In the genomic region with DNA sequence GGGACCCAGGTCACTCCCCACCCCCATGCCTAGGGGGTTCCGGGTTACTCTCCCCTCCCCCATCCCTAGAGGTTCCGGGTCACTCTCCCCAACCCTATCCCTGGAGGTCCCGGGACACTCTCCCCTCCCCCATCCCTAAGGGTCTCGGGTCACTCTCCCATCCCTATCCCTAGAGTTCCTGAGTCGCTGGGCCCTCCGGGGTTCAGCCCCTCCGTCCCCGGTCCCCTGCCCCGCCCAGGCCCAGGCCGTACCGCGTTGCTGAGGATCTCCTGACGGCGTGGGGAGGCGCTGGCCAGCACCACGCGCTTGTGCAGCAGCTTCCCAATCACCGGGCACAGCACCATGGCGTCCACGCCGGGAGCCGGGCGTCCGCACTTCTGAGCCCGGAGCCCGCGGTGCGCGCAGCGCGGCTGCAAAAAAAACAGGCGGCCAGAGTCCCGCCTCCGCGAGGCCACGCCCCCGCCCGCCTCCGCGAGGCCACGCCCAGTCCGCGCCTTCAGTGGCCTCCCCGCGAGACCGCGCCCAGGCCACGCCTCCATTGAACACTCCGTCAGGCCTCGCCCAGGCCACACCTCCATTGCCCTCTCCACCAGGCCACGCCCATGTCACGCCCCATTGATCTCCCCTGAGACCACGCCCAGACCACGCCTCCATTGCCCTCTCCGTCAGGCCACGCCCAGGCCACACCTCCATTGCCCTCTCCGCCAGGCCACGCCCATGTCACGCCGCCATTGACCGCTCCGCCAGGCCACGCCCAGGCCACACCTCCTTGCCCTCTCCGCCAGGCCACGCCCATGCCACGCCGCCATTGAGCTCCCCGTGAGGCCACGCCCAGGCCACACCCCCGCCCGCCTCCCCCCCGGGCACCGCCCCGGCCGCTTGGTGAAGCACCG, we compare ENCODE assay signal across 8 cellular contexts. TPM values are rescaled to one million over a fixed set of nuclear protein-coding genes. Genes with fewer than 3 reads are reported as not detected.
DNase-seq lines count a peak whose midpoint lies in the region; ATAC-seq and TF ChIP-seq lines count a peak whose summit lies in the region.

A gene with protein sequence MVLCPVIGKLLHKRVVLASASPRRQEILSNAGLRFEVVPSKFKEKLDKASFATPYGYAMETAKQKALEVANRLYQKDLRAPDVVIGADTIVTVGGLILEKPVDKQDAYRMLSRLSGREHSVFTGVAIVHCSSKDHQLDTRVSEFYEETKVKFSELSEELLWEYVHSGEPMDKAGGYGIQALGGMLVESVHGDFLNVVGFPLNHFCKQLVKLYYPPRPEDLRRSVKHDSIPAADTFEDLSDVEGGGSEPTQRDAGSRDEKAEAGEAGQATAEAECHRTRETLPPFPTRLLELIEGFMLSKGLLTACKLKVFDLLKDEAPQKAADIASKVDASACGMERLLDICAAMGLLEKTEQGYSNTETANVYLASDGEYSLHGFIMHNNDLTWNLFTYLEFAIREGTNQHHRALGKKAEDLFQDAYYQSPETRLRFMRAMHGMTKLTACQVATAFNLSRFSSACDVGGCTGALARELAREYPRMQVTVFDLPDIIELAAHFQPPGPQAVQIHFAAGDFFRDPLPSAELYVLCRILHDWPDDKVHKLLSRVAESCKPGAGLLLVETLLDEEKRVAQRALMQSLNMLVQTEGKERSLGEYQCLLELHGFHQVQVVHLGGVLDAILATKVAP (minus strand): TSS at position 413 of the 893 bp plus-strand sequence. CDS start 69 bp downstream, at position 344.

- peak; percentile 99 for DNase-seq in GM10248 (ENCODE audit: extremely low spot score)
- peak; percentile 100 for DNase-seq in activated naive CD8-positive, alpha-beta T cell treated with anti-CD3 and anti-CD28 coated beads for 36 hours
- DNase-seq in cardiac septum (ENCODE audit: low spot score), result peak; percentile 100
- DNase-seq in psoas muscle, result peak; percentile 99
- DNase-seq in vagina (ENCODE audit: extremely low spot score in 2 of 2), result peak; percentile 100
- DNase-seq in NCI-H2029 treated with DMSO at 0.1 percent for 48 hours (lab: John Stamatoyannopoulos, UW), result no peak

- peak within 1 kb of the TSS; percentile 65 for H3K27ac ChIP-seq in psoas muscle
- peak within 1 kb of the TSS; percentile 85 for H3K27ac ChIP-seq in vagina

- no peaks in the 10 kb centered on the region for H3K27me3 ChIP-seq in psoas muscle (ENCODE audit: insufficient read depth in 3 of 3, low read length in 2 of 3)
- no peaks in the 10 kb centered on the region for H3K27me3 ChIP-seq in vagina

- peak within 1 kb of the TSS; percentile 87 for H3K4me3 Mint-ChIP-seq in activated naive CD8-positive, alpha-beta T cell treated with anti-CD3 and anti-CD28 coated beads for 36 hours

- H3K4me1 ChIP-seq in psoas muscle (no peaks in the 10 kb centered on the region), vagina (peaks cover 25% of the 10 kb centered on the region)

- POLR2A ChIA-PET in GM10248 (lab: Yijun Ruan, JAX), result no interaction called here

- H3K27ac Mint-ChIP-seq in activated naive CD8-positive, alpha-beta T cell treated with anti-CD3 and anti-CD28 coated beads for 36 hours, result peak within 1 kb of the TSS; percentile 92

- CTCF ChIA-PET in GM10248 (lab: Yijun Ruan, JAX), result no interaction called here

- H3K36me3 ChIP-seq in psoas muscle (ENCODE audit: insufficient read depth in 1 of 2, low read depth in 1 of 2) (no peaks in the 10 kb centered on the region), vagina (no peaks in the 10 kb centered on the region)

- H3K9me3 Mint-ChIP-seq in activated naive CD8-positive, alpha-beta T cell treated with anti-CD3 and anti-CD28 coated beads for 36 hours, result peaks cover 23% of the 10 kb centered on the region

- ATAC-seq in HG02588 (IDR thresholded peaks at IDR 0.05; ENCODE audit: unreplicated experiment) (peak; percentile 76), psoas muscle (peak; percentile 93 to 95 (median 94))

- TF ChIP-seq POLR2A in vagina (IDR thresholded peaks at IDR 0.05), result peak in 1 of 2 donors; percentile 52

- peaks cover 11% of the 10 kb centered on the region for H3K4me1 Mint-ChIP-seq in activated naive CD8-positive, alpha-beta T cell treated with anti-CD3 and anti-CD28 coated beads for 36 hours

- TF ChIP-seq CTCF in GM10248 (IDR thresholded peaks at IDR 0.05; ENCODE audit: control extremely low read depth, extremely low read depth, low read depth, missing control alignments) (no peak), psoas muscle (IDR thresholded peaks at IDR 0.05) (no peak), vagina (IDR thresholded peaks at IDR 0.05) (no peak)

- H3K4me3 ChIP-seq in psoas muscle, result peak within 1 kb of the TSS; percentile 72
- peak within 1 kb of the TSS; percentile 90 to 96 for H3K4me3 ChIP-seq in vagina

- 0 to 1% (median 1%) methylated on average over 53 to 76 of the region's 76 CpGs for WGBS in psoas muscle, 3 donors

- H3K36me3 Mint-ChIP-seq in activated naive CD8-positive, alpha-beta T cell treated with anti-CD3 and anti-CD28 coated beads for 36 hours, result peaks cover 24% of the 10 kb centered on the region

- intact Hi-C loops in cardiac septum (cut with DNase I) (loop anchor here (5.0 to 10.0 kb wide), 2 partner anchors 140 to 1162 kb away; a partner anchor contains a TSS), psoas muscle (cut with DNase I) (loop anchor here (5.0 to 10.0 kb wide), 3 partner anchors 60 to 1362 kb away; a partner anchor contains a TSS), vagina (cut with DNase I) (loop anchor here (10.0 kb wide), 1 partner anchor 142 kb away; a partner anchor contains a TSS)

- H3K27me3 Mint-ChIP-seq in activated naive CD8-positive, alpha-beta T cell treated with anti-CD3 and anti-CD28 coated beads for 36 hours, result no peaks in the 10 kb centered on the region

- no peaks in the 10 kb centered on the region for H3K9me3 ChIP-seq in psoas muscle
- H3K9me3 ChIP-seq in vagina, result no peaks in the 10 kb centered on the region

TF ChIP-seq in PFSK-1, 5 proteins besides CTCF, POLR2A, EP300 and RAD21:
- TF ChIP-seq POLR2AphosphoS5 (IDR thresholded peaks at IDR 0.05; ENCODE audit: low read depth, low read length), result peak; percentile 93
- TF ChIP-seq SIN3A (IDR thresholded peaks at IDR 0.05; ENCODE audit: borderline replicate concordance, insufficient read depth, low read length), result peak; percentile 66; the same call in 1 of the 2 replicates
- TF ChIP-seq, protein P1, sequence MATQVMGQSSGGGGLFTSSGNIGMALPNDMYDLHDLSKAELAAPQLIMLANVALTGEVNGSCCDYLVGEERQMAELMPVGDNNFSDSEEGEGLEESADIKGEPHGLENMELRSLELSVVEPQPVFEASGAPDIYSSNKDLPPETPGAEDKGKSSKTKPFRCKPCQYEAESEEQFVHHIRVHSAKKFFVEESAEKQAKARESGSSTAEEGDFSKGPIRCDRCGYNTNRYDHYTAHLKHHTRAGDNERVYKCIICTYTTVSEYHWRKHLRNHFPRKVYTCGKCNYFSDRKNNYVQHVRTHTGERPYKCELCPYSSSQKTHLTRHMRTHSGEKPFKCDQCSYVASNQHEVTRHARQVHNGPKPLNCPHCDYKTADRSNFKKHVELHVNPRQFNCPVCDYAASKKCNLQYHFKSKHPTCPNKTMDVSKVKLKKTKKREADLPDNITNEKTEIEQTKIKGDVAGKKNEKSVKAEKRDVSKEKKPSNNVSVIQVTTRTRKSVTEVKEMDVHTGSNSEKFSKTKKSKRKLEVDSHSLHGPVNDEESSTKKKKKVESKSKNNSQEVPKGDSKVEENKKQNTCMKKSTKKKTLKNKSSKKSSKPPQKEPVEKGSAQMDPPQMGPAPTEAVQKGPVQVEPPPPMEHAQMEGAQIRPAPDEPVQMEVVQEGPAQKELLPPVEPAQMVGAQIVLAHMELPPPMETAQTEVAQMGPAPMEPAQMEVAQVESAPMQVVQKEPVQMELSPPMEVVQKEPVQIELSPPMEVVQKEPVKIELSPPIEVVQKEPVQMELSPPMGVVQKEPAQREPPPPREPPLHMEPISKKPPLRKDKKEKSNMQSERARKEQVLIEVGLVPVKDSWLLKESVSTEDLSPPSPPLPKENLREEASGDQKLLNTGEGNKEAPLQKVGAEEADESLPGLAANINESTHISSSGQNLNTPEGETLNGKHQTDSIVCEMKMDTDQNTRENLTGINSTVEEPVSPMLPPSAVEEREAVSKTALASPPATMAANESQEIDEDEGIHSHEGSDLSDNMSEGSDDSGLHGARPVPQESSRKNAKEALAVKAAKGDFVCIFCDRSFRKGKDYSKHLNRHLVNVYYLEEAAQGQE (IDR thresholded peaks at IDR 0.05; ENCODE audit: insufficient read depth in 1 of 2, low read depth in 2 of 2, low read length in 2 of 2), result peak; percentile 56 to 78; a peak in 3 of 4 replicates
- TF ChIP-seq TAF1 (IDR thresholded peaks at IDR 0.05; ENCODE audit: borderline replicate concordance, insufficient read depth, low read length), result peak; percentile 98
- no peak for TF ChIP-seq FOXP2 (optimal IDR thresholded peaks at IDR 0.05; ENCODE audit: borderline replicate concordance, extremely low read depth, extremely low read length, insufficient read depth)

RNA-seq across cellular contexts. Expression of the gene that starts here (rescaled TPM):
- polyA plus RNA-seq in PFSK-1 (2012; ENCODE audit: insufficient read length, low read depth), result 53.8 TPM
- total RNA-seq in activated naive CD8-positive, alpha-beta T cell treated with anti-CD3 and anti-CD28 coated beads for 36 hours, result 10 to 100 TPM; 29.4 to 30.5 TPM
- 26.8 TPM for total RNA-seq in cardiac septum
- 10 to 100 TPM in 3 of 4 donors, 1 to 10 TPM in 1; 9.4 to 18.2 (median 11.9) TPM for total RNA-seq in psoas muscle
- polyA plus RNA-seq in psoas muscle, result 1 to 10 TPM; 6.6 to 9.8 (median 7.5) TPM
- 31.7 TPM for total RNA-seq in vagina
